Comparison of ENCODE assay signal across 14 cellular contexts in genomic region chr12:109592905-109593272, GRCh38.
"Had no signal": no experiment of that assay in that cellular context is flagged by ENCODE, and none has a peak within 500 bp of the region (broad histone marks: within the 10 kb centered on the region; RNA-seq: fewer than 3 reads in every experiment).

No MANE protein-coding gene starts in this region.

- H3K27me3 ChIP-seq: esophagus muscularis mucosa, left lung, stomach had no signal

- H3K27me3 Mint-ChIP-seq: activated CD4-positive, alpha-beta memory T cell treated with anti-CD3 and anti-CD28 coated beads for 36 hours had no signal

- H3K9me3 Mint-ChIP-seq: activated CD4-positive, alpha-beta memory T cell treated with anti-CD3 and anti-CD28 coated beads for 36 hours; nephron progenitor cell had no signal

- H3K4me3 ChIP-seq: esophagus muscularis mucosa, left lung, skin epidermis, stomach, thoracic aorta had no signal

- H3K27ac Mint-ChIP-seq: activated CD4-positive, alpha-beta memory T cell treated with anti-CD3 and anti-CD28 coated beads for 36 hours had no signal

- H3K4me3 Mint-ChIP-seq: activated CD4-positive, alpha-beta memory T cell treated with anti-CD3 and anti-CD28 coated beads for 36 hours; nephron progenitor cell had no signal

- ATAC-seq: left lung had no signal

- H3K27ac ChIP-seq: esophagus muscularis mucosa, left lung, skin epidermis, stomach, thoracic aorta had no signal

- DNase-seq: activated CD4-positive, alpha-beta memory T cell treated with anti-CD3 and anti-CD28 coated beads for 36 hours; activated gamma-delta T cell treated with Interleukin-2 at 50 U/mL for 16 hours; activated T-cell treated with anti-CD3 and anti-CD28 coated beads, Interleukin-2, amount 50 U/mL, for 48 hours; aorta; islet precursor cell; mesendoderm; nephron progenitor cell; stimulated activated CD4-positive, alpha-beta T cell treated with anti-CD3 and anti-CD28 coated beads, Interleukin-4, amount 100 ng/mL, for 4 hours; stomach; T-helper 9 cell had no signal

- H3K9me3 ChIP-seq: esophagus muscularis mucosa, left lung, stomach, thoracic aorta had no signal
